ENCODE assay signal across 29 cellular contexts in genomic region chr12:123933214-123933613, GRCh38.
"Had no signal": no experiment of that assay in that cellular context is flagged by ENCODE, and none has a peak within 500 bp of the region (broad histone marks: within the 10 kb centered on the region; RNA-seq: fewer than 3 reads in every experiment).

No MANE protein-coding gene starts in this region.

- H3K9me3 Mint-ChIP-seq: activated CD4-positive, alpha-beta T cell treated with anti-CD3 and anti-CD28 coated beads, Interleukin-2, amount 10 ng/mL, durations not matched to agents 7 days and 5 days; activated naive CD4-positive, alpha-beta T cell treated with anti-CD3 and anti-CD28 coated beads, Interleukin-2, amount 10 ng/mL, durations not matched to agents 7 days and 5 days; activated naive CD8-positive, alpha-beta T cell treated with anti-CD3 and anti-CD28 coated beads, Interleukin-2, amount 50 U/mL, for 24 hours; activated T-cell treated with anti-CD3 and anti-CD28 coated beads, Interleukin-2, amount 50 U/mL, for 4 hours; brain had no signal

- H3K27ac ChIP-seq: SJCRH30, SK-N-MC, WERI-Rb-1 had no signal

- H3K4me3 Mint-ChIP-seq: activated CD4-positive, alpha-beta T cell treated with anti-CD3 and anti-CD28 coated beads for 36 hours; activated CD4-positive, alpha-beta T cell treated with anti-CD3 and anti-CD28 coated beads, Interleukin-2, amount 10 ng/mL, durations not matched to agents 7 days and 5 days; activated CD8-positive, alpha-beta T cell treated with anti-CD3 and anti-CD28 coated beads, Interleukin-2, amount 10 ng/mL, durations not matched to agents 7 days and 5 days; activated naive CD4-positive, alpha-beta T cell treated with anti-CD3 and anti-CD28 coated beads, Interleukin-2, amount 10 ng/mL, durations not matched to agents 7 days and 5 days; activated naive CD8-positive, alpha-beta T cell; activated naive CD8-positive, alpha-beta T cell treated with anti-CD3 and anti-CD28 coated beads, Interleukin-2, amount 50 U/mL, for 24 hours; activated T-cell treated with anti-CD3 and anti-CD28 coated beads, Interleukin-2, amount 50 U/mL, for 4 hours; brain had no signal

- DNase-seq: activated CD4-positive, alpha-beta T cell treated with anti-CD3 and anti-CD28 coated beads for 36 hours; activated CD4-positive, alpha-beta T cell treated with anti-CD3 and anti-CD28 coated beads, Interleukin-2, amount 10 ng/mL, durations not matched to agents 7 days and 5 days; activated CD4-positive, alpha-beta T cell treated with anti-CD3 and anti-CD28 coated beads, Interleukin-2, amount 50 U/mL, for 48 hours; activated CD8-positive, alpha-beta T cell treated with anti-CD3 and anti-CD28 coated beads, Interleukin-2, amount 10 ng/mL, durations not matched to agents 7 days and 5 days; activated effector memory CD4-positive, alpha-beta T cell treated with Interleukin-2 at 50 U/mL for 16 hours; activated naive CD4-positive, alpha-beta T cell treated with anti-CD3 and anti-CD28 coated beads, Interleukin-2, amount 10 ng/mL, durations not matched to agents 7 days and 5 days; activated naive CD8-positive, alpha-beta T cell treated with anti-CD3 and anti-CD28 coated beads, Interleukin-2, amount 50 U/mL, for 24 hours; activated T-cell treated with anti-CD3 and anti-CD28 coated beads for 4 hours; activated T-cell treated with anti-CD3 and anti-CD28 coated beads, Interleukin-2, amount 50 U/mL, for 4 hours; anterior cingulate cortex; caudate nucleus; Kasumi-1; KBM-7; MG63; NCI-H1048; NCI-H1105 treated with DMSO at 0.1 percent for 48 hours; NCI-H1694; NCI-H1930; NCI-H2081 treated with DMSO at 0.1 percent for 48 hours; NCI-H345; NCI-H524 treated with DMSO at 0.1 percent for 48 hours; SHP77; SJCRH30; T1000; WERI-Rb-1 had no signal

- H3K9me3 ChIP-seq: MG63, SJCRH30 had no signal

- H3K36me3 ChIP-seq: MG63, SJCRH30, WERI-Rb-1 had no signal

- H3K27me3 Mint-ChIP-seq: activated naive CD8-positive, alpha-beta T cell; brain had no signal

- H3K27me3 ChIP-seq: MG63, SJCRH30 had no signal

- ATAC-seq: activated CD4-positive, alpha-beta T cell treated with anti-CD3 and anti-CD28 coated beads for 36 hours; activated CD8-positive, alpha-beta T cell treated with anti-CD3 and anti-CD28 coated beads, Interleukin-2, amount 10 ng/mL, durations not matched to agents 7 days and 5 days; activated naive CD8-positive, alpha-beta T cell treated with anti-CD3 and anti-CD28 coated beads, Interleukin-2, amount 50 U/mL, for 24 hours; activated T-cell treated with anti-CD3 and anti-CD28 coated beads, Interleukin-2, amount 50 U/mL, for 4 hours; Panc1 had no signal

- H3K4me1 Mint-ChIP-seq: brain had no signal

- H3K4me3 ChIP-seq: MG63, SJCRH30, SK-N-MC had no signal

- H3K27ac Mint-ChIP-seq: activated CD4-positive, alpha-beta T cell treated with anti-CD3 and anti-CD28 coated beads for 36 hours; activated CD4-positive, alpha-beta T cell treated with anti-CD3 and anti-CD28 coated beads, Interleukin-2, amount 10 ng/mL, durations not matched to agents 7 days and 5 days; activated CD8-positive, alpha-beta T cell treated with anti-CD3 and anti-CD28 coated beads, Interleukin-2, amount 10 ng/mL, durations not matched to agents 7 days and 5 days; activated naive CD4-positive, alpha-beta T cell treated with anti-CD3 and anti-CD28 coated beads, Interleukin-2, amount 10 ng/mL, durations not matched to agents 7 days and 5 days; activated naive CD8-positive, alpha-beta T cell; activated naive CD8-positive, alpha-beta T cell treated with anti-CD3 and anti-CD28 coated beads, Interleukin-2, amount 50 U/mL, for 24 hours had no signal
